Comparison of ENCODE assay signal across 8 cellular contexts in genomic region chr2:11129598-11130449, GRCh38. TPM values are rescaled to one million over a fixed set of nuclear protein-coding genes. Genes with fewer than 3 reads are reported as not detected.
A peak's percentile ranks its signal among the peaks of the same experiment; 100 is the strongest.
DNase-seq lines count a peak whose midpoint lies in the region; ATAC-seq, FAIRE-seq and TF ChIP-seq lines count a peak whose summit lies in the region.

No MANE protein-coding gene starts in this region.

- H2AFZ ChIP-seq in SU-DHL-6 (ENCODE audit: low read depth, low read length, severe bottlenecking) = peak overlapping the region; percentile 52

- peak overlapping the region; percentile 34 for H3K4me3 ChIP-seq in A673 (ENCODE audit: low read depth, low read length, poor library complexity, severe bottlenecking)
- peak overlapping the region; percentile 12 for H3K4me3 ChIP-seq in SU-DHL-6 (ENCODE audit: insufficient read depth, low read length, poor library complexity, severe bottlenecking)
- peak overlapping the region in 2 of 4 donors; percentile 6 to 54 for H3K4me3 ChIP-seq in adrenal gland

- no peak for FAIRE-seq in GM19239 (lab: Jason Lieb, UNC)

- H3K36me3 ChIP-seq in A673 (ENCODE audit: insufficient read depth, low read length, poor library complexity, severe bottlenecking) = no peaks in the 10 kb centered on the region
- no peaks in the 10 kb centered on the region for H3K36me3 ChIP-seq in SU-DHL-6 (ENCODE audit: low read length)
- no peaks in the 10 kb centered on the region for H3K36me3 ChIP-seq in adrenal gland (replicated peaks in 1 of 2)

- TF ChIP-seq POLR2A in adrenal gland (IDR thresholded peaks at IDR 0.05) = no peak

- peak overlapping the region; percentile 48 for H3K4me2 ChIP-seq in SU-DHL-6 (ENCODE audit: low read depth, low read length, poor library complexity, severe bottlenecking)

- BruUV-seq in A673 (replicated peaks; lab: Mats Ljungman, UMichigan) = no TSS peak

- H3K79me2 ChIP-seq in SU-DHL-6 (ENCODE audit: insufficient read depth, low read length) = no peaks in the 10 kb centered on the region

- 10 to 13% (median 11%) methylated on average over 34 to 46 of the region's 46 CpGs for WGBS in adrenal gland, 4 donors

- TF ChIP-seq CTCF in A673 (conservative IDR thresholded peaks at IDR 0.05; ENCODE audit: low read depth, low read length) (peak; percentile 55), SU-DHL-6 (IDR thresholded peaks at IDR 0.05; ENCODE audit: insufficient read depth, low read length, poor library complexity, severe bottlenecking) (peak; percentile 52), adrenal gland (IDR thresholded peaks at IDR 0.05) (peak in 3 of 6 experiments; percentile 11 to 35 (median 17))

- DNase-seq in A673 (ENCODE audit: low spot score) = peak; percentile 71
- DNase-seq in GM19239 (ENCODE audit: insufficient read length, low spot score) = peak; percentile 53
- peak in 4 of 7 donors; percentile 44 to 50 (median 48) for DNase-seq in adrenal gland
- peak; percentile 16 for DNase-seq in inferior parietal cortex (ENCODE audit: extremely low spot score)
- peak; percentile 37 to 72 (median 56) for DNase-seq in stimulated activated CD4-positive, alpha-beta T cell treated with anti-CD3 and anti-CD28 coated beads, Interleukin-1b, Interleukin-23, amount 100 ng/mL, for 24 hours (ENCODE audit: low read depth in 4 of 4, low spot score in 1 of 4)
- DNase-seq in NCI-H446 treated with DMSO at 0.1 percent for 48 hours (lab: John Stamatoyannopoulos, UW) = no peak

- H3K9ac ChIP-seq in SU-DHL-6 (ENCODE audit: low read length) = peak overlapping the region; percentile 17; the same call in 1 of the 2 replicates

- H3K4me1 ChIP-seq in A673 (ENCODE audit: insufficient read depth, low read length, poor library complexity, severe bottlenecking) (peaks cover 14% of the 10 kb centered on the region), adrenal gland (replicated peaks in 1 of 2) (peaks cover 16 to 19% of the 10 kb centered on the region in 2 donors)

- H4K20me1 ChIP-seq in SU-DHL-6 (ENCODE audit: low read depth, low read length) = no peaks in the 10 kb centered on the region

- H3K9me3 ChIP-seq in A673 (ENCODE audit: low read depth, low read length, poor library complexity, severe bottlenecking) = no peaks in the 10 kb centered on the region
- H3K9me3 ChIP-seq in SU-DHL-6 (ENCODE audit: insufficient read depth, low read length) = no peaks in the 10 kb centered on the region
- no peaks in the 10 kb centered on the region for H3K9me3 ChIP-seq in adrenal gland (replicated peaks in 1 of 3)

- H3K27me3 ChIP-seq in A673 (replicated peaks; ENCODE audit: insufficient read depth, low read depth, low read length, poor library complexity) (no peaks in the 10 kb centered on the region), SU-DHL-6 (ENCODE audit: low read length) (no peaks in the 10 kb centered on the region), adrenal gland (no peaks in the 10 kb centered on the region)

- intact Hi-C loops in A673 (cut with micrococcal nuclease; ENCODE audit: unreplicated experiment) (loop anchor here (5.0 to 10.0 kb wide), 2 partner anchors 215 to 557 kb away; partner anchors contain the start of gene KCNF1), adrenal gland (cut with DNase I) (loop anchor here (5.0 to 10.0 kb wide), 5 partner anchors 107 to 455 kb away; no protein-coding TSS in a partner anchor)

- CTCF ChIA-PET in A673 (lab: Charles Lee) = interaction anchor here (0.6 to 2.0 kb wide), 5 partner anchors 13 to 297 kb away, joined by 3 to 11 read pairs (median 4); no protein-coding TSS in a partner anchor

- H3F3A ChIP-seq in SU-DHL-6 (ENCODE audit: insufficient read depth) = peaks cover 4% of the 10 kb centered on the region

- no peak overlapping the region for H3K27ac ChIP-seq in A673 (ENCODE audit: low read depth, low read length, poor library complexity, severe bottlenecking)
- no peak overlapping the region for H3K27ac ChIP-seq in SU-DHL-6 (ENCODE audit: low read depth, low read length)
- H3K27ac ChIP-seq in adrenal gland = peak overlapping the region in 2 of 5 donors; percentile 7 to 21

- peak; percentile 68 for ATAC-seq in HG03565 (IDR thresholded peaks at IDR 0.05; ENCODE audit: unreplicated experiment)

- POLR2A ChIA-PET in A673 (lab: Charles Lee; ENCODE audit: low non-redundant PET) = no interaction called here

- H3K9me2 ChIP-seq in SU-DHL-6 (replicated peaks; ENCODE audit: insufficient read depth, low read length) = no peaks in the 10 kb centered on the region

RNA-seq across cellular contexts. Expression of gene SLC66A3, which starts 25.4 kb away (rescaled TPM):
- total RNA-seq in A673 (2021) (2.7 and 4.2 TPM in 2 replicates), adrenal gland (100 to 1,000 TPM in 3 of 8 donors, 10 to 100 TPM in 5; 21.3 to 162 (median 57.1) TPM)
- 10 to 100 TPM; 13.0 to 33.1 (median 18.9) TPM for polyA plus RNA-seq in adrenal gland
